ENCODE assay signal across 10 cellular contexts in the genomic region with DNA sequence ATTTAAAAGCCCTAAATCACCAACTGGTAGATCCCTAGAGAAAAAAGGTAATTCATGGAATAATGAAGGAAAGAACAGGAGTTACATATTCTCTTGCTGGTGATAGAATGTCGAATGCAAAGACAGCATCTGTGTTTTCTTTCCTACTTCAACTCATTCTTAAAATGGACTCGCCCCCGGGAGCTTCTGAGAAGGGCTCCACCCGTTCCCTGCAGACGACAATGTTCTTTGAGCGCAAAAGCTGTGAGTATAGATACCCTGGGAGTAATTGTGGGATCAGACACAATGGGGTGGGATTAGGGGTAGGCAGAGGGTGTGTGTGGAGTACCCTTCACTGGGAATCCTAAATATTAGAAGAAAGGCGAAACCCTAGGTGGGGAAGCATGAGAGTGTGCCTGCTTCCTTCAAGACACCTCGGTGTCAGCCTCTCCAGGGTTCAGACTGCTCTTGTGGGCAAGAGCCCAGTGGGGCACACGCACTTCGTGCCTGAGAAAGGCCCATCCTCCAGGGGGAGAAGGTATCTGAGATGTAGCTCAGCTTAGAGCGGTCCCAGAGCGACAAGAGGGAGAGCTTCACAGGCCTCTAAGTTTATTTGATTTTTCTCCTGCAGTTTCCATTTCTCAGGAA.
DNase-seq lines count a peak whose midpoint lies in the region; ATAC-seq and TF ChIP-seq lines count a peak whose summit lies in the region.
"Had no signal": no experiment of that assay in that cellular context is flagged by ENCODE, and none has a peak within 500 bp of the region (broad histone marks: within the 10 kb centered on the region; RNA-seq: fewer than 3 reads in every experiment).

No MANE protein-coding gene starts in this region.

- H3K27ac Mint-ChIP-seq in activated CD4-positive, alpha-beta T cell treated with anti-CD3 and anti-CD28 coated beads, Interleukin-2, amount 10 ng/mL, durations not matched to agents 24 days and 14 days = no peak overlapping the region
- H3K27ac Mint-ChIP-seq in T-helper 17 cell = no peak overlapping the region
- no peak overlapping the region for H3K27ac Mint-ChIP-seq in endothelial cell (ENCODE audit: unreplicated experiment)
- H3K27ac Mint-ChIP-seq in progenitor cell of endocrine pancreas = no peak overlapping the region
- H3K27ac Mint-ChIP-seq: activated CD4-positive, alpha-beta T cell treated with anti-CD3 and anti-CD28 coated beads for 36 hours had no signal

- intact Hi-C loops in activated CD4-positive, alpha-beta T cell treated with anti-CD3 and anti-CD28 coated beads, Interleukin-2, amount 10 ng/mL, durations not matched to agents 24 days and 14 days (cut with micrococcal nuclease) = loop anchor here (10.0 kb wide), 1 partner anchor 249 kb away; no protein-coding TSS in a partner anchor

- no peak for DNase-seq in activated CD4-positive, alpha-beta T cell treated with anti-CD3 and anti-CD28 coated beads, Interleukin-2, amount 10 ng/mL, durations not matched to agents 24 days and 14 days
- no peak for DNase-seq in activated CD4-positive, alpha-beta T cell treated with anti-CD3 and anti-CD28 coated beads, Interleukin-2, amount 50 U/mL, for 4 hours
- DNase-seq in T-helper 17 cell (no peak), endothelial cell (ENCODE audit: low spot score) (no peak), progenitor cell of endocrine pancreas (ENCODE audit: low spot score, unreplicated experiment) (no peak), H4 (ENCODE audit: low spot score) (no peak), GF-D8 (lab: John Stamatoyannopoulos, UW) (no peak)
- DNase-seq: gastrocnemius medialis had no signal

- H3K9me3 ChIP-seq in T-helper 17 cell (ENCODE audit: control insufficient read depth, low read length, poor library complexity, severe bottlenecking) = no peaks in the 10 kb centered on the region
- H3K9me3 ChIP-seq: gastrocnemius medialis had no signal

- peaks cover 64% of the 10 kb centered on the region for H3K27me3 Mint-ChIP-seq in activated CD4-positive, alpha-beta T cell treated with anti-CD3 and anti-CD28 coated beads, Interleukin-2, amount 10 ng/mL, durations not matched to agents 24 days and 14 days
- H3K27me3 Mint-ChIP-seq in T-helper 17 cell (peaks cover 59% of the 10 kb centered on the region), endothelial cell (ENCODE audit: unreplicated experiment) (peaks cover 17% of the 10 kb centered on the region), progenitor cell of endocrine pancreas (peaks cover 59% of the 10 kb centered on the region)

- peaks cover 3% of the 10 kb centered on the region for H3K9me3 Mint-ChIP-seq in activated CD4-positive, alpha-beta T cell treated with anti-CD3 and anti-CD28 coated beads, Interleukin-2, amount 10 ng/mL, durations not matched to agents 24 days and 14 days
- H3K9me3 Mint-ChIP-seq in endothelial cell (ENCODE audit: unreplicated experiment) (no peaks in the 10 kb centered on the region), progenitor cell of endocrine pancreas (ENCODE audit: low read depth) (no peaks in the 10 kb centered on the region)

- H3K4me3 Mint-ChIP-seq in activated CD4-positive, alpha-beta T cell treated with anti-CD3 and anti-CD28 coated beads, Interleukin-2, amount 10 ng/mL, durations not matched to agents 24 days and 14 days = peak overlapping the region; percentile 78
- peak overlapping the region; percentile 66 for H3K4me3 Mint-ChIP-seq in T-helper 17 cell
- H3K4me3 Mint-ChIP-seq in endothelial cell (ENCODE audit: unreplicated experiment) = peak overlapping the region; percentile 82
- peak overlapping the region; percentile 74 for H3K4me3 Mint-ChIP-seq in progenitor cell of endocrine pancreas (ENCODE audit: low read depth)

- no peak for TF ChIP-seq CTCF in endothelial cell (IDR thresholded peaks at IDR 0.05; ENCODE audit: unreplicated experiment)
- TF ChIP-seq CTCF in progenitor cell of endocrine pancreas (IDR thresholded peaks at IDR 0.05; ENCODE audit: unreplicated experiment) = no peak

- ATAC-seq in T-helper 17 cell (no peak), HG03457 (IDR thresholded peaks at IDR 0.05; ENCODE audit: unreplicated experiment) (no peak)
- ATAC-seq: activated CD4-positive, alpha-beta T cell treated with anti-CD3 and anti-CD28 coated beads for 36 hours; gastrocnemius medialis had no signal

- peaks cover 24% of the 10 kb centered on the region for H3K4me1 Mint-ChIP-seq in activated CD4-positive, alpha-beta T cell treated with anti-CD3 and anti-CD28 coated beads, Interleukin-2, amount 10 ng/mL, durations not matched to agents 24 days and 14 days
- H3K4me1 Mint-ChIP-seq in T-helper 17 cell = peaks cover 15% of the 10 kb centered on the region
- H3K4me1 Mint-ChIP-seq in endothelial cell (ENCODE audit: unreplicated experiment) = peaks cover 25% of the 10 kb centered on the region
- H3K4me1 Mint-ChIP-seq in progenitor cell of endocrine pancreas (ENCODE audit: low read depth) = peaks cover 5% of the 10 kb centered on the region

- no peaks in the 10 kb centered on the region for H3K36me3 Mint-ChIP-seq in activated CD4-positive, alpha-beta T cell treated with anti-CD3 and anti-CD28 coated beads, Interleukin-2, amount 10 ng/mL, durations not matched to agents 24 days and 14 days (ENCODE audit: low read depth)
- H3K36me3 Mint-ChIP-seq in T-helper 17 cell (ENCODE audit: low read depth) = peaks cover 6% of the 10 kb centered on the region
- no peaks in the 10 kb centered on the region for H3K36me3 Mint-ChIP-seq in endothelial cell (ENCODE audit: low read depth, unreplicated experiment)
- H3K36me3 Mint-ChIP-seq in progenitor cell of endocrine pancreas (ENCODE audit: insufficient read depth) = no peaks in the 10 kb centered on the region
